Comparison of ENCODE assay signal across 9 cellular contexts in genomic region chr12:122874081-122874480, GRCh38. TPM values are rescaled to one million over a fixed set of nuclear protein-coding genes. Genes with fewer than 3 reads are reported as not detected.
DNase-seq lines count a peak whose midpoint lies in the region; ATAC-seq, FAIRE-seq and TF ChIP-seq lines count a peak whose summit lies in the region.
"Had no signal": no experiment of that assay in that cellular context is flagged by ENCODE, and none has a peak within 500 bp of the region (broad histone marks: within the 10 kb centered on the region; RNA-seq: fewer than 3 reads in every experiment).

No MANE protein-coding gene starts in this region.

- no peak overlapping the region for H2BK15ac ChIP-seq in H1 (ENCODE audit: low read length)

- H3K9me3 ChIP-seq in H1 (ENCODE audit: insufficient read depth in 2 of 2, low read depth in 1 of 2, low read length in 1 of 2), result no peaks in the 10 kb centered on the region
- no peaks in the 10 kb centered on the region for H3K9me3 ChIP-seq in esophagus squamous epithelium
- H3K9me3 ChIP-seq: right lobe of liver had no signal

- H3K27ac ChIP-seq in H1 (ENCODE audit: low read depth, low read length) (no peak overlapping the region), esophagus squamous epithelium (peak overlapping the region in 2 of 4 donors; percentile 16 to 17)

- H3K36me3 ChIP-seq in H1 (ENCODE audit: control insufficient read depth in 2 of 4, insufficient read depth in 4 of 4, low read length in 3 of 4), result peaks cover 0 to 18% (median 8%) of the 10 kb centered on the region in 4 experiments; a peak in 4 of 8 replicates
- H3K36me3 ChIP-seq in esophagus squamous epithelium, result peaks cover 0 to 40% (median 5%) of the 10 kb centered on the region in 3 donors

- no peaks in the 10 kb centered on the region for H3K23me2 ChIP-seq in H1 (ENCODE audit: low read depth, low read length)

- H3K27me3 ChIP-seq in H1 (replicated peaks in 1 of 4; ENCODE audit: control insufficient read depth in 3 of 4, extremely low read depth in 1 of 4, insufficient read depth in 3 of 4, low read length in 3 of 4) (peaks cover 49 to 96% (median 91%) of the 10 kb centered on the region in 4 experiments), esophagus squamous epithelium (no peaks in the 10 kb centered on the region)
- H3K27me3 ChIP-seq: right lobe of liver had no signal

- TF ChIP-seq EP300 in H1 (IDR thresholded peaks at IDR 0.05; ENCODE audit: borderline replicate concordance in 1 of 2, low read depth in 2 of 2, low read length in 2 of 2), result no peak

- POLR2A ChIA-PET in H1 (lab: Charles Lee; ENCODE audit: partially characterized antibody), result no interaction called here

- 27% methylated on average over 12 of the region's 12 CpGs; no CpG with 5 or more reads in 1 of the 2 experiments for WGBS in H1 (ENCODE audit: extremely low coverage in 1 of 2, insufficient coverage in 1 of 2, insufficient read length in 1 of 2, insufficient replicate concordance in 2 of 2, low coverage in 1 of 2, low lambda C conversion rate in 2 of 2, missing lambda C conversion rate in 1 of 2), 2 experiments
- 92 to 93% methylated on average over 12 of the region's 12 CpGs for WGBS in esophagus squamous epithelium, 2 donors

- H3K18ac ChIP-seq in H1 (ENCODE audit: extremely low read depth, low read length), result no peak overlapping the region

- no peak overlapping the region for H3K4me3 ChIP-seq in H1 (ENCODE audit: extremely low read depth in 1 of 4, insufficient read depth in 2 of 4, low read depth in 3 of 4, low read length in 4 of 4)
- H3K4me3 ChIP-seq in esophagus squamous epithelium, result no peak overlapping the region
- H3K4me3 ChIP-seq: right lobe of liver had no signal

- FAIRE-seq in H1 (lab: Jason Lieb, UNC), result no peak

- CTCF ChIA-PET in H1 (lab: Charles Lee; ENCODE audit: partially characterized antibody), result interaction anchor here (1.1 to 1.8 kb wide), 3 partner anchors 12 to 236 kb away, joined by 3 to 4 read pairs (median 3); no protein-coding TSS in a partner anchor

- no peak overlapping the region for H2BK20ac ChIP-seq in H1 (ENCODE audit: low read length)

- H2AK5ac ChIP-seq in H1 (ENCODE audit: low read depth, low read length), result no peak overlapping the region; the same call in 1 of the 2 replicates

- no peak overlapping the region for H3K9ac ChIP-seq in H1 (replicated peaks in 1 of 4; ENCODE audit: extremely low read depth in 1 of 4, low read depth in 3 of 4, low read length in 3 of 4)

- no peak overlapping the region for H3K56ac ChIP-seq in H1 (replicated peaks; ENCODE audit: insufficient read length, low read depth, low read length)

- no peak overlapping the region for H2BK5ac ChIP-seq in H1 (ENCODE audit: low read depth, low read length)

- H4K5ac ChIP-seq in H1 (ENCODE audit: insufficient read length, low read depth, low read length), result no peak overlapping the region

- 0 out of 4 replicates have a peak, but pooled peaks of 1 of the 3 experiments have one; percentile 8 for TF ChIP-seq CTCF in H1 (IDR thresholded peaks at IDR 0.05; ENCODE audit: control extremely low read depth in 1 of 3, insufficient read depth in 1 of 3, low read depth in 1 of 3, low read length in 3 of 3)
- TF ChIP-seq CTCF in esophagus squamous epithelium (IDR thresholded peaks at IDR 0.05), result no peak

- no peak overlapping the region for H2AFZ ChIP-seq in H1 (ENCODE audit: low read length)

- no peak for ATAC-seq in HG03159 (IDR thresholded peaks at IDR 0.05; ENCODE audit: unreplicated experiment)
- ATAC-seq: right lobe of liver had no signal

- no peak overlapping the region for H3K4me2 ChIP-seq in H1 (ENCODE audit: insufficient read depth in 1 of 2, low read depth in 2 of 2, low read length in 2 of 2)

- TF ChIP-seq POLR2A in H1 (IDR thresholded peaks at IDR 0.05; ENCODE audit: control extremely low read depth in 1 of 2, low read depth in 2 of 2, low read length in 2 of 2) (no peak), esophagus squamous epithelium (IDR thresholded peaks at IDR 0.05) (no peak)

- no peak overlapping the region; the same call in 1 of the 2 replicates for H2BK12ac ChIP-seq in H1 (ENCODE audit: low read depth, low read length)

- DNase-seq in ELF-1 (ENCODE audit: low read depth, low spot score), result peak; percentile 67
- peak; percentile 65 for DNase-seq in activated CD4-positive, alpha-beta T cell treated with anti-CD3 and anti-CD28 coated beads for 48 hours
- DNase-seq in H1 (ENCODE audit: low read depth in 1 of 2, low spot score in 2 of 2), result no peak
- peak; percentile 48 for DNase-seq in stimulated activated CD4-positive, alpha-beta T cell treated with anti-CD3 and anti-CD28 coated beads, Interleukin-1b, Interleukin-23, amount 100 ng/mL, for 48 hours
- DNase-seq in NCI-H146 (lab: John Stamatoyannopoulos, UW), result no peak
- DNase-seq in pons (ENCODE audit: low spot score), result no peak
- no peak for DNase-seq in esophagus squamous epithelium (lab: John Stamatoyannopoulos, UW)

- no peak for TF ChIP-seq RAD21 in H1 (IDR thresholded peaks at IDR 0.05 in 1 of 2, conservative IDR thresholded peaks at IDR 0.05 in 1 of 2; ENCODE audit: low read depth in 2 of 2, low read length in 2 of 2)

- intact Hi-C loops in esophagus squamous epithelium (cut with DNase I), result no loop called here

- peaks cover 51 to 72% of the 10 kb centered on the region in 2 experiments for H4K20me1 ChIP-seq in H1 (replicated peaks in 1 of 2; ENCODE audit: control insufficient read depth in 1 of 2, insufficient read depth in 2 of 2, low read length in 2 of 2)

- no peaks in the 10 kb centered on the region for H3K79me2 ChIP-seq in H1 (ENCODE audit: control insufficient read depth in 1 of 2, insufficient read depth in 2 of 2, low read length in 2 of 2)

- no peak overlapping the region for H3K4ac ChIP-seq in H1 (replicated peaks; ENCODE audit: insufficient read length, low read depth, low read length)

- H3K4me1 ChIP-seq in H1 (replicated peaks in 1 of 4; ENCODE audit: control insufficient read depth in 3 of 4, insufficient read depth in 4 of 4, low read length in 3 of 4), result peaks cover 6 to 25% (median 9%) of the 10 kb centered on the region in 4 experiments
- H3K4me1 ChIP-seq in esophagus squamous epithelium, result peaks cover 40 to 100% (median 63%) of the 10 kb centered on the region in 3 donors

- no peak overlapping the region for H4K91ac ChIP-seq in H1 (replicated peaks; ENCODE audit: insufficient read length, low read length)

- H3K14ac ChIP-seq in H1 (ENCODE audit: insufficient read length), result no peak overlapping the region

- H2BK120ac ChIP-seq in H1 (replicated peaks; ENCODE audit: low read depth, low read length), result no peak overlapping the region

- H3K23ac ChIP-seq in H1 (ENCODE audit: insufficient read length), result no peak overlapping the region

- H3K79me1 ChIP-seq in H1 (ENCODE audit: low read depth, low read length), result peaks cover 7% of the 10 kb centered on the region

- no peak overlapping the region for H4K8ac ChIP-seq in H1 (ENCODE audit: extremely low read depth, insufficient read depth, low read length)

TF ChIP-seq in H1, 55 proteins besides CTCF, POLR2A, EP300 and RAD21:
- TF ChIP-seq CBX5 (IDR thresholded peaks at IDR 0.05; ENCODE audit: low read depth, low read length), result no peak
- peak; percentile 12; the same call in 1 of the 2 replicates for TF ChIP-seq GABPA (IDR thresholded peaks at IDR 0.05; ENCODE audit: borderline replicate concordance, insufficient read depth, low read length)
- TF ChIP-seq CEBPB (IDR thresholded peaks at IDR 0.05; ENCODE audit: low read depth, low read length), result no peak
- TF ChIP-seq YY1 (IDR thresholded peaks at IDR 0.05; ENCODE audit: low read depth, low read length), result no peak
- TF ChIP-seq SUZ12 (IDR thresholded peaks at IDR 0.05; ENCODE audit: low read length), result 0 out of 2 replicates have a peak, but pooled peaks have one; percentile 31
- TF ChIP-seq JUND (IDR thresholded peaks at IDR 0.05; ENCODE audit: low read length), result no peak
- peak; percentile 65; the same call in 1 of the 2 replicates for TF ChIP-seq TEAD4 (IDR thresholded peaks at IDR 0.05; ENCODE audit: low read depth, low read length)
- TF ChIP-seq EZH2 (IDR thresholded peaks at IDR 0.05; ENCODE audit: low read depth, low read length, severe bottlenecking), result peak; percentile 34
- no peak for TF ChIP-seq KDM5A (IDR thresholded peaks at IDR 0.05; ENCODE audit: low read length)

RNA-seq across cellular contexts. Expression of gene VPS37B, which starts 21.8 kb away (rescaled TPM):
- 11.9 and 13.1 TPM in 2 replicates for total RNA-seq in H1 (2021; fragmentation: NEBNext Ultra II Directional; extraction: Animal tissue kit (Norgen Biotek cat#: 25700))
- 15.7 and 17.2 TPM in 2 replicates for polyA plus RNA-seq in H1 (2011; rRNA removed)
- 10.8 TPM for polyA plus RNA-seq in H1 (2011; cell fraction: cytosol; rRNA removed)
- polyA plus RNA-seq in H1 (2011; cell fraction: nucleus; rRNA removed), result 12.1 TPM
- polyA plus RNA-seq in H1 (2012, experiment 1 of 2), result 6.6 to 13.4 TPM (median 11.1 TPM) in 4 replicates
- polyA plus RNA-seq in H1 (2012, experiment 2 of 2), result 12.1 TPM
- polyA plus RNA-seq in H1 (2013, experiment 1 of 2), result 7.0 TPM
- polyA plus RNA-seq in H1 (2013, experiment 2 of 2), result 7.9 TPM
- 4.0 and 5.7 TPM in 2 replicates for polyA minus RNA-seq in H1 (2011; rRNA and poly(A)+ RNA removed)
- polyA minus RNA-seq in H1 (2011; cell fraction: cytosol; rRNA and poly(A)+ RNA removed), result 8.7 TPM
- polyA minus RNA-seq in H1 (2011; cell fraction: nucleus; rRNA and poly(A)+ RNA removed), result 7.7 TPM
- total RNA-seq in esophagus squamous epithelium, result 10 to 100 TPM; 41.1 to 85.7 (median 69.5) TPM

RNA-seq across cellular contexts. Expression of gene HIP1R, which starts 38.8 kb away (rescaled TPM):
- 14.5 and 14.7 TPM in 2 replicates for total RNA-seq in H1 (2021; fragmentation: NEBNext Ultra II Directional; extraction: Animal tissue kit (Norgen Biotek cat#: 25700))
- polyA plus RNA-seq in H1 (2011; rRNA removed), result 11.2 and 16.1 TPM in 2 replicates
- polyA plus RNA-seq in H1 (2011; cell fraction: cytosol; rRNA removed), result 15.5 TPM
- polyA plus RNA-seq in H1 (2011; cell fraction: nucleus; rRNA removed), result 101 TPM
- polyA plus RNA-seq in H1 (2012, experiment 1 of 2), result 12.0 to 17.7 TPM (median 16.9 TPM) in 4 replicates
- 15.1 TPM for polyA plus RNA-seq in H1 (2012, experiment 2 of 2)
- polyA plus RNA-seq in H1 (2013, experiment 1 of 2), result 8.5 TPM
- polyA plus RNA-seq in H1 (2013, experiment 2 of 2), result 6.9 TPM
- polyA minus RNA-seq in H1 (2011; rRNA and poly(A)+ RNA removed), result 14.0 and 15.2 TPM in 2 replicates
- polyA minus RNA-seq in H1 (2011; cell fraction: cytosol; rRNA and poly(A)+ RNA removed), result 10.6 TPM
- polyA minus RNA-seq in H1 (2011; cell fraction: nucleus; rRNA and poly(A)+ RNA removed), result 24.7 TPM
- total RNA-seq in esophagus squamous epithelium, result 10 to 100 TPM; 27.3 to 46.3 (median 44.8) TPM

Comparison
In these comparisons a context has a peak if more than half of its experiments do, and no peak if none do; other contexts are left out.
1. DNase-seq: peak in ELF-1 (single experiment), activated CD4-positive, alpha-beta T cell treated with anti-CD3 and anti-CD28 coated beads for 48 hours (single experiment) and stimulated activated CD4-positive, alpha-beta T cell treated with anti-CD3 and anti-CD28 coated beads, Interleukin-1b, Interleukin-23, amount 100 ng/mL, for 48 hours (single experiment); none in H1 (0 of 2), NCI-H146 (single experiment), pons (single experiment) and esophagus squamous epithelium (single experiment).